In the genomic region with DNA sequence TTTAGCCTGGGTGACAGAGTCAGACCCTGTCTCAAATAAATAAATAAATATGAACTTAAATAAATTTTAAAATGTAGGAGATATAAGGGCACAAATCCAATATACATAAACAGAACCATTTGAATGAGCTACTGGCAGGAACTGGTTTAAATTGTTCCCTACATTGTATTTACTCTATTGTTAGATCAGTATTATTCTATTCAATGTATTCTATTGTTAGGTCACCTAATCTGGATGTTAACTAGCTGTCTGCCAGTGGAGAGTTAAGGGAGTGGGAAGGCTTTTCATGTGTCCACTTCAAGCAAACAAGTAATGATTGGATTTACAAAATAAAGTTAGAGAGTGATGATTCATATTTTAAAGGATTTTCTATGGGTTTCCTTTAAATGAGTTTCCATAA, we compare ENCODE assay signal across 23 cellular contexts. TPM values are rescaled to one million over a fixed set of nuclear protein-coding genes. Genes with fewer than 3 reads are reported as not detected.
DNase-seq lines count a peak whose midpoint lies in the region.
"Had no signal": no experiment of that assay in that cellular context is flagged by ENCODE, and none has a peak within 500 bp of the region (broad histone marks: within the 10 kb centered on the region; RNA-seq: fewer than 3 reads in every experiment).

No MANE protein-coding gene starts in this region.

- DNase-seq in NCI-H2081 treated with DMSO at 0.1 percent for 48 hours (lab: John Stamatoyannopoulos, UW) (peak; percentile 6), NCI-H2081 (lab: John Stamatoyannopoulos, UW) (no peak), dermis blood vessel endothelial cell (peak; percentile 28), 8988T (no peak)
- DNase-seq: ACHN; AML-193; BE2C; C1 segment of cervical spinal cord; Caco-2; Calu3; CD4-positive, alpha-beta memory T cell; CD4-positive, alpha-beta T cell; CD4-positive, CD25-positive, alpha-beta regulatory T cell; CD8-positive, alpha-beta memory T cell; CD8-positive, alpha-beta T cell; COR-L47; DMS 273 treated with DMSO at 0.1 percent for 48 hours; DMS153; DMS53; DMS79; DMS79 treated with DMSO at 0.1 percent for 48 hours; DND-41; EL had no signal

RNA-seq across cellular contexts. Expression of a gene that starts 4.9 kb away (rescaled TPM):
- total RNA-seq in dermis blood vessel endothelial cell = 64.5 and 82.2 TPM in 2 replicates

Comparison
In these comparisons a context has a peak if more than half of its experiments do, and no peak if none do; other contexts are left out.
1. DNase-seq: peak in NCI-H2081 treated with DMSO at 0.1 percent for 48 hours (single experiment) and dermis blood vessel endothelial cell (single experiment); none in NCI-H2081 (0 of 2) and 8988T (single experiment).